ENCODE assay signal across 12 cellular contexts in the genomic region with DNA sequence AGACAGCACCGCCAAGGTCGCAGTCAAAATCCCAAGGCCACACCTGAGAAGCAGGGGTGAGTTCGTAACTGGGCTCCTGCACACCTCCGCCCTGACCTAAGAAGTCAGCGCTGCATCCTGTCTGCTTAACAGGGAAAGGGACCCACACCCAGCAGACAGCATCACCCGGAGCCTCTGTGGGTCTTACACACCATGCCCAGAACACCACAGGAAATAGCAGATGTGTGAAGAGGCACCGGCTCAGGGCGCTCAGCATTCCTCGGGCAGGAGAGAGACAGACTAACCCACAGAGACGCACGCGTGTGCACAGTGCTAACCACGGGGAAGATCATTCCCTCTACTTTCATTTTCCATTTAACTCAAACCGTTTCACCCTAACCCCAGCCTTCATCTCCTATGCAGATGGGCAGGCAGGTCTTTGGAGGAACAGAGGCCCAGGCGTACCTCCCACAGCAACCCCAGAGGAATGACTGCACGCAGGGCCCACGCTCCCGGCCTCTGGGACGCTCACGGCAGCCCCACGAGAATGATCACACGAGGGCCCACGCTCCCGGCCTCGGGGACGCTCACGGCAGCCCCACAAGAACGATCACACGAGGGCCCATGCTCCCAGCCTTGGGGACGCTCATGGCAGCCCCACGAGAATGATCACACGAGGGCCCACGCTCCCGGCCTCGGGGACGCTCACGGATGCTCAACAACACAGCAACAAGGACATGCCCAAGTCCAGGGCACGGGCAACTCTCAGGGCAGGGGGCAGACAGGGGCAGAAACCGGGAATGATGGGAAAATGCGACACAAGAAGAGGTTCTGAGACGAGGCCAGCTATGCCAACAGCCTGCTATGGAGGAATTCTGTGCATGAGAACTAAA. TPM values are rescaled to one million over a fixed set of nuclear protein-coding genes. Genes with fewer than 3 reads are reported as not detected.
A peak's percentile ranks its signal among the peaks of the same experiment; 100 is the strongest.
DNase-seq lines count a peak whose midpoint lies in the region; ATAC-seq and TF ChIP-seq lines count a peak whose summit lies in the region.
"Had no signal": no experiment of that assay in that cellular context is flagged by ENCODE, and none has a peak within 500 bp of the region (broad histone marks: within the 10 kb centered on the region; RNA-seq: fewer than 3 reads in every experiment).

No MANE protein-coding gene starts in this region.

- H3K4me1 Mint-ChIP-seq in activated naive CD8-positive, alpha-beta T cell treated with anti-CD3 and anti-CD28 coated beads for 36 hours = peaks cover 11% of the 10 kb centered on the region

- H3K4me3 ChIP-seq in left ventricle myocardium inferior = no peak overlapping the region
- H3K4me3 ChIP-seq: body of pancreas had no signal

- H3K27ac ChIP-seq in left ventricle myocardium inferior (replicated peaks) = no peak overlapping the region
- H3K27ac ChIP-seq: body of pancreas had no signal

- peak; percentile 35 for DNase-seq in Right ventricle myocardium superior
- no peak for DNase-seq in left ventricle myocardium inferior
- peak; percentile 40 for DNase-seq in activated naive CD8-positive, alpha-beta T cell treated with anti-CD3 and anti-CD28 coated beads for 36 hours
- no peak for DNase-seq in omental fat pad (ENCODE audit: low spot score)
- DNase-seq in ureter (ENCODE audit: low spot score) = peak; percentile 38
- DNase-seq in DMS79 treated with DMSO at 0.1 percent for 48 hours (lab: John Stamatoyannopoulos, UW) = no peak
- DNase-seq: NCI-H1092, SHP77, substantia nigra had no signal

- peak; percentile 28 for ATAC-seq in Right ventricle myocardium superior (ENCODE audit: poor library complexity)
- ATAC-seq in omental fat pad (ENCODE audit: low FRiP score) = peak; percentile 13
- ATAC-seq in GM18502 (IDR thresholded peaks at IDR 0.05; ENCODE audit: poor library complexity, unreplicated experiment) = no peak
- no peak for ATAC-seq in HG03045 (IDR thresholded peaks at IDR 0.05; ENCODE audit: unreplicated experiment)
- ATAC-seq: body of pancreas had no signal

- H3K27me3 Mint-ChIP-seq in activated naive CD8-positive, alpha-beta T cell treated with anti-CD3 and anti-CD28 coated beads for 36 hours = no peaks in the 10 kb centered on the region

- TF ChIP-seq CTCF in left ventricle myocardium inferior (IDR thresholded peaks at IDR 0.05; ENCODE audit: borderline replicate concordance) (no peak), omental fat pad (IDR thresholded peaks at IDR 0.05) (no peak)

- intact Hi-C loops in Right ventricle myocardium superior (cut with DNase I) = no loop called here
- intact Hi-C loops in left ventricle myocardium inferior (cut with micrococcal nuclease) = no loop called here

- H3K9me3 Mint-ChIP-seq in activated naive CD8-positive, alpha-beta T cell treated with anti-CD3 and anti-CD28 coated beads for 36 hours = no peaks in the 10 kb centered on the region

- no peaks in the 10 kb centered on the region for H3K4me1 ChIP-seq in left ventricle myocardium inferior
- H3K4me1 ChIP-seq: body of pancreas had no signal

- no peaks in the 10 kb centered on the region for H3K27me3 ChIP-seq in left ventricle myocardium inferior (ENCODE audit: low read depth)
- H3K27me3 ChIP-seq: body of pancreas had no signal

- peaks cover 11% of the 10 kb centered on the region for H3K36me3 Mint-ChIP-seq in activated naive CD8-positive, alpha-beta T cell treated with anti-CD3 and anti-CD28 coated beads for 36 hours

- H3K36me3 ChIP-seq in left ventricle myocardium inferior = peaks cover 76% of the 10 kb centered on the region

- no peak overlapping the region for H3K4me3 Mint-ChIP-seq in activated naive CD8-positive, alpha-beta T cell treated with anti-CD3 and anti-CD28 coated beads for 36 hours

- peaks cover 9% of the 10 kb centered on the region for H3K9me3 ChIP-seq in left ventricle myocardium inferior (replicated peaks)

- H3K27ac Mint-ChIP-seq in activated naive CD8-positive, alpha-beta T cell treated with anti-CD3 and anti-CD28 coated beads for 36 hours = peak overlapping the region; percentile 26

RNA-seq across cellular contexts. Expression of a gene that starts 20.9 kb away (rescaled TPM):
- 15.3 TPM for total RNA-seq in Right ventricle myocardium superior
- 20.9 TPM for total RNA-seq in left ventricle myocardium inferior
- total RNA-seq in activated naive CD8-positive, alpha-beta T cell treated with anti-CD3 and anti-CD28 coated beads for 36 hours = 10 to 100 TPM; 11.6 to 13.3 TPM
- 10 to 100 TPM; 17.5 to 48.9 (median 19.8) TPM for total RNA-seq in omental fat pad
- 42.6 TPM for total RNA-seq in ureter

Comparison
In these comparisons a context has a peak if more than half of its experiments do, and no peak if none do; other contexts are left out.
1. DNase-seq: peak in Right ventricle myocardium superior (single experiment), activated naive CD8-positive, alpha-beta T cell treated with anti-CD3 and anti-CD28 coated beads for 36 hours (single experiment) and ureter (single experiment); none in left ventricle myocardium inferior (single experiment), omental fat pad (single experiment) and DMS79 treated with DMSO at 0.1 percent for 48 hours (single experiment).
2. ATAC-seq: peak in Right ventricle myocardium superior (single experiment) and omental fat pad (single experiment); none in GM18502 (single experiment) and HG03045 (single experiment).